In genomic region chr15:51629612-51630011, GRCh38 we compare ENCODE assay signal across 20 cellular contexts. TPM values are rescaled to one million over a fixed set of nuclear protein-coding genes. Genes with fewer than 3 reads are reported as not detected.
A peak's percentile ranks its signal among the peaks of the same experiment; 100 is the strongest.
DNase-seq lines count a peak whose midpoint lies in the region; ATAC-seq, FAIRE-seq and TF ChIP-seq lines count a peak whose summit lies in the region.
"Had no signal": no experiment of that assay in that cellular context is flagged by ENCODE, and none has a peak within 500 bp of the region (broad histone marks: within the 10 kb centered on the region; RNA-seq: fewer than 3 reads in every experiment).

No MANE protein-coding gene starts in this region.

- H3K27me3 Mint-ChIP-seq in activated CD4-positive, alpha-beta T cell treated with anti-CD3 and anti-CD28 coated beads, Interleukin-2, amount 10 ng/mL, durations not matched to agents 7 days and 5 days, result peaks cover 21% of the 10 kb centered on the region

- BruUV-seq in GM12878 (replicated peaks; lab: Mats Ljungman, UMichigan), result no TSS peak

- SMC1A ChIA-PET in GM12878 (lab: Charles Lee; ENCODE audit: uncharacterized antibody, unreplicated experiment), result no interaction called here

- H3K36me3 Mint-ChIP-seq in activated CD4-positive, alpha-beta T cell treated with anti-CD3 and anti-CD28 coated beads, Interleukin-2, amount 10 ng/mL, durations not matched to agents 7 days and 5 days (ENCODE audit: low read depth), result no peaks in the 10 kb centered on the region

- H3K27me3 ChIP-seq in right atrium auricular region, result peaks cover 0 to 2% of the 10 kb centered on the region in 2 donors
- no peaks in the 10 kb centered on the region; a peak in 2 of 4 replicates for H3K27me3 ChIP-seq in GM12878 (replicated peaks in 1 of 2; ENCODE audit: control insufficient read depth in 2 of 2, insufficient read depth in 2 of 2, low read length in 1 of 2)
- no peaks in the 10 kb centered on the region for H3K27me3 ChIP-seq in left lung
- H3K27me3 ChIP-seq in upper lobe of right lung, result no peaks in the 10 kb centered on the region
- H3K27me3 ChIP-seq: ascending aorta had no signal

- POLR2A ChIA-PET in GM12878 (lab: Charles Lee), result no interaction called here
- POLR2A ChIA-PET in activated CD4-positive, alpha-beta T cell treated with anti-CD3 and anti-CD28 coated beads, Interleukin-2, amount 10 ng/mL, durations not matched to agents 7 days and 5 days (lab: Charles Lee), result no interaction called here

- CTCF ChIA-PET in GM12878 (lab: Yijun Ruan, JAX), result no interaction called here
- CTCF ChIA-PET in activated CD4-positive, alpha-beta T cell treated with anti-CD3 and anti-CD28 coated beads, Interleukin-2, amount 10 ng/mL, durations not matched to agents 7 days and 5 days (lab: Charles Lee), result no interaction called here

- RAD21 ChIA-PET in GM12878 (lab: Charles Lee; ENCODE audit: unreplicated experiment), result no interaction called here

- H3K9me3 ChIP-seq in right atrium auricular region (no peaks in the 10 kb centered on the region), GM12878 (replicated peaks; ENCODE audit: control insufficient read depth, insufficient read depth, low read length) (peaks cover 2% of the 10 kb centered on the region; the same call in 1 of the 3 replicates), left lung (no peaks in the 10 kb centered on the region), upper lobe of right lung (no peaks in the 10 kb centered on the region)
- H3K9me3 ChIP-seq: ascending aorta, Caco-2 had no signal

- H3K27ac Mint-ChIP-seq in activated CD4-positive, alpha-beta T cell treated with anti-CD3 and anti-CD28 coated beads, Interleukin-2, amount 10 ng/mL, durations not matched to agents 7 days and 5 days, result no peak overlapping the region
- H3K27ac Mint-ChIP-seq: activated T-helper 1 cell treated with anti-CD3 and anti-CD28 coated beads, Interleukin-12 subunit alpha, Interleukin-12 subunit beta, Interleukin-2, Interleukin-4 antibody, amounts not matched to agents 30 ng/mL and 10 ng/mL and 1 ng/mL, durations not matched to agents 14 hours and 24 hours and 36 hours; nephron progenitor cell had no signal

- no peaks in the 10 kb centered on the region for H3K79me2 ChIP-seq in GM12878 (ENCODE audit: control insufficient read depth, insufficient read depth, low read length)

- peaks cover 4% of the 10 kb centered on the region for H3K4me1 Mint-ChIP-seq in activated CD4-positive, alpha-beta T cell treated with anti-CD3 and anti-CD28 coated beads, Interleukin-2, amount 10 ng/mL, durations not matched to agents 7 days and 5 days
- H3K4me1 Mint-ChIP-seq: nephron progenitor cell had no signal

- H3K4me3 ChIP-seq in right atrium auricular region (no peak overlapping the region), GM12878 (no peak overlapping the region), left lung (no peak overlapping the region), upper lobe of right lung (no peak overlapping the region)
- H3K4me3 ChIP-seq: ascending aorta had no signal

- in situ Hi-C loops in GM12878 (cut with MboI), result no loop called here

- FAIRE-seq in GM12878 (lab: Jason Lieb, UNC), result no peak
- FAIRE-seq: A204.1, RCC 7860, small intestine had no signal

- no peaks in the 10 kb centered on the region for H4K20me1 ChIP-seq in GM12878 (ENCODE audit: control insufficient read depth, insufficient read depth)

- H3K9ac ChIP-seq in GM12878 (ENCODE audit: control insufficient read depth, insufficient read depth, low read length), result no peak overlapping the region

- no peak for TF ChIP-seq CTCF in right atrium auricular region (IDR thresholded peaks at IDR 0.05)
- TF ChIP-seq CTCF in GM12878 (IDR thresholded peaks at IDR 0.05 in 2 of 3, conservative IDR thresholded peaks at IDR 0.05 in 1 of 3; ENCODE audit: control insufficient read depth in 2 of 3, extremely low read depth in 1 of 3, insufficient read depth in 1 of 3, low read depth in 3 of 3, low read length in 3 of 3), result no peak
- TF ChIP-seq CTCF in left lung (IDR thresholded peaks at IDR 0.05), result no peak
- no peak for TF ChIP-seq CTCF in upper lobe of right lung (IDR thresholded peaks at IDR 0.05)

- TF ChIP-seq POLR2A in GM12878 (IDR thresholded peaks at IDR 0.05; ENCODE audit: low read depth, low read length), result no peak

- no peaks in the 10 kb centered on the region for H3K9me3 Mint-ChIP-seq in activated CD4-positive, alpha-beta T cell treated with anti-CD3 and anti-CD28 coated beads, Interleukin-2, amount 10 ng/mL, durations not matched to agents 7 days and 5 days
- H3K9me3 Mint-ChIP-seq: activated T-helper 1 cell treated with anti-CD3 and anti-CD28 coated beads, Interleukin-12 subunit alpha, Interleukin-12 subunit beta, Interleukin-2, Interleukin-4 antibody, amounts not matched to agents 30 ng/mL and 10 ng/mL and 1 ng/mL, durations not matched to agents 14 hours and 24 hours and 36 hours; nephron progenitor cell had no signal

- no peaks in the 10 kb centered on the region for H3K4me1 ChIP-seq in right atrium auricular region
- peaks cover 13% of the 10 kb centered on the region for H3K4me1 ChIP-seq in GM12878 (ENCODE audit: control insufficient read depth, insufficient read depth, low read length)
- peaks cover 0 to 9% of the 10 kb centered on the region in 2 donors for H3K4me1 ChIP-seq in left lung
- no peaks in the 10 kb centered on the region for H3K4me1 ChIP-seq in upper lobe of right lung
- H3K4me1 ChIP-seq: ascending aorta, Caco-2 had no signal

- no peaks in the 10 kb centered on the region for H3K36me3 ChIP-seq in right atrium auricular region
- H3K36me3 ChIP-seq in GM12878 (ENCODE audit: control insufficient read depth in 2 of 2, insufficient read depth in 2 of 2, low read length in 1 of 2), result no peaks in the 10 kb centered on the region
- no peaks in the 10 kb centered on the region for H3K36me3 ChIP-seq in left lung
- no peaks in the 10 kb centered on the region for H3K36me3 ChIP-seq in upper lobe of right lung
- H3K36me3 ChIP-seq: ascending aorta had no signal

- TF ChIP-seq RAD21 in GM12878 (IDR thresholded peaks at IDR 0.05; ENCODE audit: insufficient read depth, low read depth, low read length), result no peak

- no peak for TF ChIP-seq EP300 in GM12878 (IDR thresholded peaks at IDR 0.05; ENCODE audit: borderline replicate concordance in 1 of 2, control insufficient read depth in 1 of 2, low read depth in 2 of 2, low read length in 2 of 2)

- H3K4me2 ChIP-seq in GM12878 (ENCODE audit: control insufficient read depth, insufficient read depth), result no peak overlapping the region

- no peak overlapping the region for H2AFZ ChIP-seq in GM12878 (ENCODE audit: control insufficient read depth, low read depth, low read length)

- H3K27ac ChIP-seq in right atrium auricular region, result no peak overlapping the region
- H3K27ac ChIP-seq in GM12878 (ENCODE audit: control insufficient read depth, insufficient read depth), result no peak overlapping the region
- H3K27ac ChIP-seq in left lung, result peak overlapping the region; percentile 27 to 93
- peak overlapping the region; percentile 58 for H3K27ac ChIP-seq in upper lobe of right lung
- H3K27ac ChIP-seq: ascending aorta had no signal

- ATAC-seq in Right ventricle myocardium inferior (peak; percentile 70), GM12878 (peak; percentile 18; the same call in 1 of the 3 replicates), left lung (peak; percentile 81), upper lobe of right lung (peak; percentile 93), HG03175 (IDR thresholded peaks at IDR 0.05; ENCODE audit: unreplicated experiment) (no peak), HG03378 (IDR thresholded peaks at IDR 0.05; ENCODE audit: unreplicated experiment) (no peak)

- H3K4me3 Mint-ChIP-seq in activated CD4-positive, alpha-beta T cell treated with anti-CD3 and anti-CD28 coated beads, Interleukin-2, amount 10 ng/mL, durations not matched to agents 7 days and 5 days, result no peak overlapping the region
- H3K4me3 Mint-ChIP-seq: activated T-helper 1 cell treated with anti-CD3 and anti-CD28 coated beads, Interleukin-12 subunit alpha, Interleukin-12 subunit beta, Interleukin-2, Interleukin-4 antibody, amounts not matched to agents 30 ng/mL and 10 ng/mL and 1 ng/mL, durations not matched to agents 14 hours and 24 hours and 36 hours; nephron progenitor cell had no signal

- intact Hi-C loops in Right ventricle myocardium inferior (cut with DNase I) (no loop called here), GM12878 (cut with micrococcal nuclease; ENCODE audit: unreplicated experiment) (loop anchor here (10.0 kb wide), 1 partner anchor 105 kb away; the partner anchor contains the start of gene LYSMD2), left lung (cut with DNase I) (no loop called here), upper lobe of right lung (cut with DNase I) (no loop called here)

- 4% methylated on average over 1 of the region's 1 CpG for WGBS in GM12878 (ENCODE audit: insufficient coverage, insufficient replicate concordance, low lambda C conversion rate, missing lambda C conversion rate)

- DNase-seq in Right ventricle myocardium inferior (ENCODE audit: missing footprints) (no peak), right atrium auricular region (ENCODE audit: low spot score) (no peak), GM12878 (ENCODE audit: low read depth, low spot score) (no peak), left lung (no peak), upper lobe of right lung (no peak)
- no peak for DNase-seq in activated CD4-positive, alpha-beta T cell treated with anti-CD3 and anti-CD28 coated beads, Interleukin-2, amount 10 ng/mL, durations not matched to agents 7 days and 5 days
- DNase-seq: Caco-2, kidney glomerular epithelial cell, NCI-H1092, nephron progenitor cell, small intestine, T-helper 2 cell had no signal

RNA-seq across cellular contexts. Expression of gene DMXL2, which starts 7.0 kb away (rescaled TPM):
- total RNA-seq in Right ventricle myocardium inferior (7.1 TPM), right atrium auricular region (10 to 100 TPM in 1 of 2 donors, 1 to 10 TPM in 1; 10.0 to 22.2 TPM), GM12878 (2014; rRNA removed) (30.7 and 37.8 TPM in 2 replicates), GM12878 (2014; rRNA removed; fragmentation: Illumina TruSeq; extraction: Trizol) (29.6 and 34.6 TPM in 2 replicates), GM12878 (2021) (22.6 and 25.3 TPM in 2 replicates), left lung (10 to 100 TPM; 38.7 to 89.5 TPM), upper lobe of right lung (55.2 TPM)
- total RNA-seq in GM12878 (2013; cell fraction: nucleolus; rRNA removed), result 210 and 228 TPM in 2 replicates
- polyA plus RNA-seq in GM12878 (2011; ENCODE audit: low read depth), result 7.8 TPM
- polyA plus RNA-seq in GM12878 (2011; rRNA removed) (26.6 and 34.8 TPM in 2 replicates), GM12878 (2014; fragmentation: Illumina TruSeq; extraction: Trizol) (32.1 and 61.0 TPM in 2 replicates), GM12878 (2014; fragmentation: Nextera tagmentation; extraction: Ambion mirVana) (10 to 100 TPM in 1 of 2 experiments, 1 to 10 TPM in 1; 8.5 to 12.8 TPM), GM12878 (2014; rRNA removed) (18.6 and 19.2 TPM in 2 replicates), GM12878 (2016; fragmentation: Nextera tagmentation; extraction: Ambion mirVana) (10 to 100 TPM in 1 of 2 experiments, 1 to 10 TPM in 1; 9.4 to 11.5 TPM)
- polyA plus RNA-seq in GM12878 (2011; cell fraction: cytosol; rRNA removed), result 7.5 and 9.6 TPM in 2 replicates
- polyA plus RNA-seq in GM12878 (2011; cell fraction: nucleus; rRNA removed), result 55.1 and 58.6 TPM in 2 replicates
- polyA plus RNA-seq in GM12878 (2012), result 10.9 and 14.5 TPM in 2 replicates
- 14.3 and 20.5 TPM in 2 replicates for polyA minus RNA-seq in GM12878 (2011; rRNA and poly(A)+ RNA removed)
- polyA minus RNA-seq in GM12878 (2011; cell fraction: cytosol; rRNA and poly(A)+ RNA removed), result 4.3 and 5.6 TPM in 2 replicates
- 19.6 and 33.7 TPM in 2 replicates for polyA minus RNA-seq in GM12878 (2011; cell fraction: nucleus; rRNA and poly(A)+ RNA removed)
- 1 to 10 TPM; 9.0 to 9.3 TPM for total RNA-seq in activated CD4-positive, alpha-beta T cell treated with anti-CD3 and anti-CD28 coated beads, Interleukin-2, amount 10 ng/mL, durations not matched to agents 7 days and 5 days

RNA-seq across cellular contexts. Expression of gene SCG3, which starts 51.7 kb away (rescaled TPM):
- total RNA-seq in Right ventricle myocardium inferior (not detected), right atrium auricular region (not detected), GM12878 (2014; rRNA removed) (not detected in 2 replicates), GM12878 (2014; rRNA removed; fragmentation: Illumina TruSeq; extraction: Trizol) (not detected in 2 replicates), GM12878 (2021) (not detected in 2 replicates), left lung (under 1 TPM in 1 of 2 donors, not detected in 1; 0.12 TPM), upper lobe of right lung (0.17 TPM)
- not detected in 2 replicates for total RNA-seq in GM12878 (2013; cell fraction: nucleolus; rRNA removed)
- polyA plus RNA-seq in GM12878 (2011; ENCODE audit: low read depth), result not detected
- polyA plus RNA-seq in GM12878 (2011; rRNA removed) (not detected in 2 replicates), GM12878 (2014; fragmentation: Illumina TruSeq; extraction: Trizol) (0.03 TPM in 1 of 2 replicates, not detected in the other), GM12878 (2014; fragmentation: Nextera tagmentation; extraction: Ambion mirVana) (not detected), GM12878 (2014; rRNA removed) (not detected in 2 replicates), GM12878 (2016; fragmentation: Nextera tagmentation; extraction: Ambion mirVana) (under 1 TPM; 0.04 to 0.15 TPM)
- polyA plus RNA-seq in GM12878 (2011; cell fraction: cytosol; rRNA removed), result not detected in 2 replicates
- not detected in 2 replicates for polyA plus RNA-seq in GM12878 (2011; cell fraction: nucleus; rRNA removed)
- polyA plus RNA-seq in GM12878 (2012), result not detected in 2 replicates
- not detected in 2 replicates for polyA minus RNA-seq in GM12878 (2011; rRNA and poly(A)+ RNA removed)
- not detected in 2 replicates for polyA minus RNA-seq in GM12878 (2011; cell fraction: cytosol; rRNA and poly(A)+ RNA removed)
- not detected in 2 replicates for polyA minus RNA-seq in GM12878 (2011; cell fraction: nucleus; rRNA and poly(A)+ RNA removed)
- not detected for total RNA-seq in activated CD4-positive, alpha-beta T cell treated with anti-CD3 and anti-CD28 coated beads, Interleukin-2, amount 10 ng/mL, durations not matched to agents 7 days and 5 days
- total RNA-seq: activated T-helper 1 cell treated with anti-CD3 and anti-CD28 coated beads, Interleukin-12 subunit alpha, Interleukin-12 subunit beta, Interleukin-2, Interleukin-4 antibody, amounts not matched to agents 30 ng/mL and 10 ng/mL and 1 ng/mL, durations not matched to agents 14 hours and 24 hours and 36 hours; ascending aorta; Caco-2; HT-29; NCI-H460 had no signal

Comparison
In these comparisons a context has a peak if more than half of its experiments do, and no peak if none do; other contexts are left out.
1. ATAC-seq: peak in Right ventricle myocardium inferior (single experiment), GM12878 (single experiment), left lung (single experiment) and upper lobe of right lung (single experiment); none in HG03175 (single experiment) and HG03378 (single experiment).
2. H3K27ac ChIP-seq: peak in left lung (2 of 2) and upper lobe of right lung (single experiment); none in right atrium auricular region (0 of 2) and GM12878 (single experiment).